6 cellular contexts compared by ENCODE assay signal in the genomic region with DNA sequence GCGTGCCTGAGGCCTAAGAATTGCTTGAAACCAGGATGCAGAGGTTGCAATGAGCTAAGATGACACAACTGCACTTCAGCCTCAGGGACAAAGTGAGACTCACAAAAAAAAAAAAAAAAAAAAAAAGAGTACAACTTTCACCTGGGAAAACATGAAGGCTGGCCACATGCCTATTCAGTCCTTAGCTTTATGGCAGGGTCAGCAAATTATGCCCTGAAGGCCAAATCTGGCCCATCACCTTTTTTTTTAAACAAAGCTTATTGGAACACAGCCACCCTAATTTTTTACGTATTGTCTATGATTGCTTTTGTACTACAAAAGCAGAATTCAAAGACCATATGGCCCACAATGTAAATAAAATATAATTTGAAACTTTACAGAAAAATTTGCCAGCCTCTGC.
"Had no signal": no experiment of that assay in that cellular context is flagged by ENCODE, and none has a peak within 500 bp of the region (broad histone marks: within the 10 kb centered on the region; RNA-seq: fewer than 3 reads in every experiment).

No MANE protein-coding gene starts in this region.

- DNase-seq: GM23248, GOT3, H7, HFFc6 had no signal

- ATAC-seq: HCT116, HepG2 had no signal
